19 cellular contexts compared by ENCODE assay signal in the genomic region with DNA sequence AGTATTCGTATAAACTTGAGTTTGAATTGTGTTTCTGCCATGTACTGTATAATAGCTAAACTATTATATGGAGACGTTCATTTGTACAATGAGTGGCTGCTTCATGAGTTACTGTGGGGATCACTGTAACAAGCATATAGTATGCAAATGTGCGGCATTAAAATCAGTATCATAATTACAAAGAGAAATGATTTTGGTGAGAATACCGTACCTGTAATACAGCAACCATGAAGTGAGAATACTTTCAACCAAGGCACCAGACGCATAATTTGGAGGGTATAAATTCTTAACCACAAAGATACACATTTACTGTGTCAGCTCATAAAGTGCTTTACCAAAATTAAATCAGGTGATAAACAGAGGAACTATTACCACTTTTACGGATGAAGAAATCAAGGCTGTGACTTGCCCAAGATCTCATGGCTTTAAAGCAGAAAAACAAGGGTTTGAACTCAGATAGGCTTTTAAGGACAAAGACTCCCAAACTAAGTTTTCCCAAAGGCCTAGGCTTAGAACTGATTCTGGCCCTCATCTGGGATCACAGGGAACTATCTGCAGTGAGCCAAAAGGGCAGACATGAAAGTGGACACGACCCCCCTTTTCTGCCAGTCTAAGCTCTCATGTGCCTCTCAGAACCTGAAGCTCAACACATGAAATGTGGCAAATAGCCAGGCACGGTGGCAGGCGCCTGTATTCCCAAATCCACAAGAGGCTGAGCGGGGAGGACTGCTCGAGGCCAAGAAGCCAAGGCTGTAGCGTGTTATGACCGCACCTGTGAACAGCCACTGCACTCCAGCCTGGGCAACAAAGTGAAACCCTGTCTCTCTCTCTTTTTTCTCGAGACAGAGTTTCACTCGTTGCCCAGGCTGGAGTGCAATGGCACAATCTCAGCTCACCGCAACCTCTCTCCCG. TPM values are rescaled to one million over a fixed set of nuclear protein-coding genes. Genes with fewer than 3 reads are reported as not detected.
DNase-seq lines count a peak whose midpoint lies in the region; ATAC-seq and TF ChIP-seq lines count a peak whose summit lies in the region.
"Had no signal": no experiment of that assay in that cellular context is flagged by ENCODE, and none has a peak within 500 bp of the region (broad histone marks: within the 10 kb centered on the region; RNA-seq: fewer than 3 reads in every experiment).

No MANE protein-coding gene starts in this region.

- H3K9me3 Mint-ChIP-seq in CD4-positive, alpha-beta memory T cell = no peaks in the 10 kb centered on the region
- H3K9me3 Mint-ChIP-seq in WTC11 = no peaks in the 10 kb centered on the region
- no peaks in the 10 kb centered on the region for H3K9me3 Mint-ChIP-seq in natural killer cell
- H3K9me3 Mint-ChIP-seq: activated naive CD8-positive, alpha-beta T cell treated with anti-CD3 and anti-CD28 coated beads, Interleukin-2, amount 10 ng/mL, durations not matched to agents 7 days and 5 days had no signal

- intact Hi-C loops in CD4-positive, alpha-beta memory T cell (cut with micrococcal nuclease) = no loop called here
- intact Hi-C loops in natural killer cell (cut with micrococcal nuclease) = no loop called here

- H3K36me3 Mint-ChIP-seq in CD4-positive, alpha-beta memory T cell = peaks cover 52 to 60% of the 10 kb centered on the region in 2 donors
- peaks cover 60% of the 10 kb centered on the region for H3K36me3 Mint-ChIP-seq in WTC11
- H3K36me3 Mint-ChIP-seq in natural killer cell = peaks cover 38% of the 10 kb centered on the region

- peaks cover 57% of the 10 kb centered on the region for H3K4me1 ChIP-seq in BLaER1
- peaks cover 61% of the 10 kb centered on the region for H3K4me1 ChIP-seq in CD4-positive, alpha-beta memory T cell (ENCODE audit: insufficient read depth, low read length)
- H3K4me1 ChIP-seq in BE2C = peaks cover 8% of the 10 kb centered on the region; the same call in 1 of the 2 replicates

- H3K4me1 Mint-ChIP-seq in CD4-positive, alpha-beta memory T cell = peaks cover 37 to 57% (median 48%) of the 10 kb centered on the region in 4 donors
- H3K4me1 Mint-ChIP-seq in WTC11 (peaks cover 39% of the 10 kb centered on the region), natural killer cell (peaks cover 45 to 49% of the 10 kb centered on the region in 2 donors)

- H3K4me3 Mint-ChIP-seq in CD4-positive, alpha-beta memory T cell = peak overlapping the region in 1 of 8 donors; percentile 20
- H3K4me3 Mint-ChIP-seq in WTC11 (no peak overlapping the region), natural killer cell (no peak overlapping the region)
- H3K4me3 Mint-ChIP-seq: activated naive CD8-positive, alpha-beta T cell treated with anti-CD3 and anti-CD28 coated beads, Interleukin-2, amount 10 ng/mL, durations not matched to agents 7 days and 5 days had no signal

- H3K27ac Mint-ChIP-seq in CD4-positive, alpha-beta memory T cell = peak overlapping the region; percentile 46 to 93 (median 83)
- H3K27ac Mint-ChIP-seq in WTC11 (peak overlapping the region; percentile 63; the same call in 1 of the 2 replicates), natural killer cell (peak overlapping the region; percentile 79)
- H3K27ac Mint-ChIP-seq: activated naive CD8-positive, alpha-beta T cell treated with anti-CD3 and anti-CD28 coated beads, Interleukin-2, amount 10 ng/mL, durations not matched to agents 7 days and 5 days had no signal

- ATAC-seq in WTC11 = no peak
- ATAC-seq in natural killer cell = no peak
- ATAC-seq in SK-N-SH treated with all-trans-retinoic acid at 6 μM for 48 hours = no peak
- ATAC-seq: HCT116, heart right ventricle had no signal

- no peaks in the 10 kb centered on the region for H3K27me3 ChIP-seq in BLaER1
- H3K27me3 ChIP-seq in CD4-positive, alpha-beta memory T cell (ENCODE audit: insufficient read depth, low read length) = no peaks in the 10 kb centered on the region
- H3K27me3 ChIP-seq in BE2C = no peaks in the 10 kb centered on the region
- H3K27me3 ChIP-seq: breast epithelium, heart right ventricle, right atrium auricular region had no signal

- no peaks in the 10 kb centered on the region for H3K27me3 Mint-ChIP-seq in CD4-positive, alpha-beta memory T cell
- no peaks in the 10 kb centered on the region for H3K27me3 Mint-ChIP-seq in WTC11 (ENCODE audit: low read depth)
- no peaks in the 10 kb centered on the region for H3K27me3 Mint-ChIP-seq in natural killer cell (ENCODE audit: low read depth in 2 of 2)
- H3K27me3 Mint-ChIP-seq: activated naive CD8-positive, alpha-beta T cell treated with anti-CD3 and anti-CD28 coated beads, Interleukin-2, amount 10 ng/mL, durations not matched to agents 7 days and 5 days had no signal

- H3K4me2 ChIP-seq in BLaER1 = 0 out of 2 replicates have a peak overlapping the region, but pooled peaks have one; percentile 12

- TF ChIP-seq CTCF in WTC11 (IDR thresholded peaks at IDR 0.05) = no peak
- no peak for TF ChIP-seq CTCF in natural killer cell (IDR thresholded peaks at IDR 0.05)
- TF ChIP-seq CTCF in BE2C (IDR thresholded peaks at IDR 0.05; ENCODE audit: low read depth, low read length) = no peak

- POLR2A ChIA-PET in CD4-positive, alpha-beta memory T cell (lab: Charles Lee; ENCODE audit: partially characterized antibody) = interaction anchor here (2.0 to 10.4 kb wide), 2 partner anchors 11 to 17 kb away, joined by 7 to 176 read pairs; a partner anchor contains a TSS
- POLR2A ChIA-PET in WTC11 (lab: Charles Lee) = interaction anchor here (0.6 kb wide), 1 partner anchor 125 kb away, joined by 3 read pairs; no protein-coding TSS in a partner anchor

- peaks cover 72% of the 10 kb centered on the region for H4K20me1 ChIP-seq in BLaER1

- H3K9me3 ChIP-seq in BLaER1 (no peaks in the 10 kb centered on the region), BE2C (no peaks in the 10 kb centered on the region)
- H3K9me3 ChIP-seq in CD4-positive, alpha-beta memory T cell (ENCODE audit: control insufficient read depth in 1 of 2, low read length in 2 of 2) = no peaks in the 10 kb centered on the region
- H3K9me3 ChIP-seq: breast epithelium, heart right ventricle, right atrium auricular region had no signal

- H3K27ac ChIP-seq in BLaER1 = no peak overlapping the region
- H3K27ac ChIP-seq in CD4-positive, alpha-beta memory T cell (ENCODE audit: low read depth, low read length) = no peak overlapping the region
- H3K27ac ChIP-seq: breast epithelium, heart right ventricle, right atrium auricular region had no signal

- H3K36me3 ChIP-seq in BLaER1 (peaks cover 81% of the 10 kb centered on the region), BE2C (peaks cover 65% of the 10 kb centered on the region)
- peaks cover 51% of the 10 kb centered on the region for H3K36me3 ChIP-seq in CD4-positive, alpha-beta memory T cell (ENCODE audit: insufficient read depth, low read length)

- CTCF ChIA-PET in CD4-positive, alpha-beta memory T cell (lab: Charles Lee; ENCODE audit: partially characterized antibody) = interaction anchor here (2.1 kb wide), 1 partner anchor 18 kb away, joined by 10 read pairs; a partner anchor contains a TSS
- CTCF ChIA-PET in WTC11 (lab: Charles Lee) = interaction anchor here (0.8 kb wide), 1 partner anchor 18 kb away, joined by 3 read pairs; a partner anchor contains a TSS

- no peak for DNase-seq in CD4-positive, alpha-beta memory T cell
- no peak for DNase-seq in WTC11 (ENCODE audit: low spot score)
- no peak for DNase-seq in natural killer cell
- no peak for DNase-seq in NCI-H2196 treated with DMSO at 0.1 percent for 48 hours (lab: John Stamatoyannopoulos, UW; ENCODE audit: unreplicated experiment)
- no peak for DNase-seq in BE2C
- DNase-seq: activated CD8-positive, alpha-beta memory T cell treated with anti-CD3 and anti-CD28 coated beads for 24 hours; activated naive CD8-positive, alpha-beta T cell treated with anti-CD3 and anti-CD28 coated beads, Interleukin-2, amount 10 ng/mL, durations not matched to agents 7 days and 5 days; AML-193; DMS153; heart right ventricle; mesenchymal stem cell; NCI-H1930; OCI-M1; stimulated activated CD4-positive, alpha-beta T cell treated with anti-CD3 and anti-CD28 coated beads, Interleukin-2, amount 100 ng/mL, for 24 hours had no signal

- H3K4me3 ChIP-seq in BLaER1 (no peak overlapping the region), BE2C (ENCODE audit: low read depth, low read length) (no peak overlapping the region)
- H3K4me3 ChIP-seq in CD4-positive, alpha-beta memory T cell (ENCODE audit: low read length in 2 of 2) = no peak overlapping the region
- H3K4me3 ChIP-seq: breast epithelium, heart right ventricle, right atrium auricular region had no signal

- no peak overlapping the region for H3K9ac ChIP-seq in BLaER1

TF ChIP-seq in WTC11, 78 proteins besides CTCF, POLR2A, EP300 and RAD21 (continues in another document):
- TF ChIP-seq, protein P1, sequence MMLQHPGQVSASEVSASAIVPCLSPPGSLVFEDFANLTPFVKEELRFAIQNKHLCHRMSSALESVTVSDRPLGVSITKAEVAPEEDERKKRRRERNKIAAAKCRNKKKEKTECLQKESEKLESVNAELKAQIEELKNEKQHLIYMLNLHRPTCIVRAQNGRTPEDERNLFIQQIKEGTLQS (CRISPR knock-in tag; conservative IDR thresholded peaks at IDR 0.05) = no peak
- TF ChIP-seq NR3C1 (CRISPR knock-in tag; conservative IDR thresholded peaks at IDR 0.05; ENCODE audit: low read depth) = no peak
- no peak for TF ChIP-seq ETV6 (CRISPR knock-in tag; IDR thresholded peaks at IDR 0.05)
- TF ChIP-seq SMAD3 (CRISPR knock-in tag; IDR thresholded peaks at IDR 0.05; ENCODE audit: borderline replicate concordance) = no peak
- no peak for TF ChIP-seq RELA (CRISPR knock-in tag; IDR thresholded peaks at IDR 0.05; ENCODE audit: borderline replicate concordance)

TF ChIP-seq in SK-N-SH treated with all-trans-retinoic acid at 6 μM for 48 hours, 23 proteins besides CTCF, POLR2A, EP300 and RAD21 (continues in another document):
- TF ChIP-seq SNAI2 (CRISPR knock-in tag; IDR thresholded peaks at IDR 0.05) = no peak

RNA-seq across cellular contexts. Expression of a gene that starts 6.4 kb away (rescaled TPM):
- total RNA-seq in CD4-positive, alpha-beta memory T cell = 1,000 to 10,000 TPM; 3,088 to 3,151 TPM
- 1,000 to 10,000 TPM; 2,383 to 3,794 TPM for polyA plus RNA-seq in CD4-positive, alpha-beta memory T cell
- total RNA-seq in WTC11 (2021) = 1,612 to 1,889 TPM (median 1,831 TPM) in 3 replicates
- 1,000 to 10,000 TPM; 1,225 to 1,687 (median 1,635) TPM for total RNA-seq in natural killer cell
- polyA plus RNA-seq in BE2C (2012; ENCODE audit: insufficient read depth, insufficient read length, low read depth) = 1,076 TPM

RNA-seq across cellular contexts. Expression of a gene that starts 17.7 kb away (rescaled TPM):
- total RNA-seq in CD4-positive, alpha-beta memory T cell = 100 to 1,000 TPM; 105 to 106 TPM
- polyA plus RNA-seq in CD4-positive, alpha-beta memory T cell = 100 to 1,000 TPM; 188 to 306 TPM
- total RNA-seq in WTC11 (2021) (137 to 172 TPM (median 151 TPM) in 3 replicates), natural killer cell (100 to 1,000 TPM; 138 to 143 (median 140) TPM)
- 186 TPM for polyA plus RNA-seq in BE2C (2012; ENCODE audit: insufficient read depth, insufficient read length, low read depth)
